ENCODE assay signal across 8 cellular contexts in the genomic region with DNA sequence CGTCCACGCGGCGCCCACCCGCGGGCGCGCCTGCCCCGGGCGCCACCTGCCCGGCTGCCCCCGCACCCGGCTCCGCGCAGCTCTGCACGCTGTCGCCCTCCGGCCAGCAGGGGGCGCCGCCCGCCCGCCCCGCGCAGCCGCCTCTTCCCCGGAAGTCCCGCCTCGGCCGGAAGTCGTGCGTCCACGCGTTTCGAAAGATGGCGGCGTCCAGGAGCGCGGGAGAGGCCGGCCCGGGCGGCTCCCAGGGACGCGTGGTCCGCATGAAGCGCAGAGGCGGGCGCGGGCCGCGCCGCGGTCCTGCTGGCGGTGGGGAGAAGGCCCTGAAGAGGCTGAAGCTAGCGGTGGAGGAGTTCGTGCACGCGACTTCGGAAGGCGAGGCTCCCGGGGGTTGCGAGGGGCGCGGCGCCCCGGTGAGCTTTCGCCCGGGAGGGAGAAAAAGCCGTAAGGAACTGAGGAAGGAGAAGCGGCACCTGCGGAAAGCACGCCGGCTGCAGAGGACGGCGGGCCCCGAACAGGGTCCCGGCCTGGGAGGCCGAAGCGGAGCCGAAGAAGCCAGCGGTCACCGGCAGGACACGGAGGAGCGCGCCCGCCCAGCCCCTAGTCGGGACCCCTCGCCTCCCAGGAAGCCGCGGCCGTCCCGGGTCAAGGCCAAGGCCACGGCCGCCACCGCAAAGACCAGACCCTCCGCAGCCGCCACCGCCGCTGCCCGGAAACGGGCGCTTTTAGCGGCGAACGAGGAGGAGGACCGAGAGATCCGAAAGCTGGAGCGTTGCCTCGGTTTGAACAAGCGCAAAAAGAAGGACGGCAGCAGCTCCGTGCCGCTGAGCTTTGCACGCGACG. TPM values are rescaled to one million over a fixed set of nuclear protein-coding genes. Genes with fewer than 3 reads are reported as not detected.
DNase-seq lines count a peak whose midpoint lies in the region; ATAC-seq lines count a peak whose summit lies in the region.

A gene with protein sequence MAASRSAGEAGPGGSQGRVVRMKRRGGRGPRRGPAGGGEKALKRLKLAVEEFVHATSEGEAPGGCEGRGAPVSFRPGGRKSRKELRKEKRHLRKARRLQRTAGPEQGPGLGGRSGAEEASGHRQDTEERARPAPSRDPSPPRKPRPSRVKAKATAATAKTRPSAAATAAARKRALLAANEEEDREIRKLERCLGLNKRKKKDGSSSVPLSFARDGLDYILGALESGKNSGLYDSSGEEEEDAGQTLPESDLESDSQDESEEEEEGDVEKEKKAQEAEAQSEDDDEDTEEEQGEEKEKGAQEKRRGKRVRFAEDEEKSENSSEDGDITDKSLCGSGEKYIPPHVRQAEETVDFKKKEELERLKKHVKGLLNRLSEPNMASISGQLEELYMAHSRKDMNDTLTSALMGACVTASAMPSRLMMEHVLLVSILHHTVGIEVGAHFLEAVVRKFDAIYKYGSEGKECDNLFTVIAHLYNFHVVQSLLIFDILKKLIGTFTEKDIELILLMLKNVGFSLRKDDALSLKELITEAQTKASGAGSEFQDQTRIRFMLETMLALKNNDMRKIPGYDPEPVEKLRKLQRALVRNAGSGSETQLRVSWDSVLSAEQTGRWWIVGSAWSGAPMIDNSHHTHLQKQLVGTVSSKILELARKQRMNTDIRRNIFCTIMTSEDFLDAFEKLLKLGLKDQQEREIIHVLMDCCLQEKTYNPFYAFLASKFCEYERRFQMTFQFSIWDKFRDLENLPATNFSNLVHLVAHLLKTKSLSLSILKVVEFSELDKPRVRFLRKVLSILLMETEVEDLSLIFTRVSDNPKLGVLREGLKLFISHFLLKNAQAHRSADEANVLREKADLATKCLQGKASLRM (plus strand): TSS at position 172 of the 840 bp plus-strand sequence. CDS start 26 bp downstream, at position 198.

- peaks cover 18 to 34% of the 10 kb centered on the region in 2 donors for H3K36me3 Mint-ChIP-seq in CD4-positive, alpha-beta memory T cell
- H3K36me3 Mint-ChIP-seq in activated CD4-positive, alpha-beta memory T cell treated with anti-CD3 and anti-CD28 coated beads for 36 hours, result peaks cover 34% of the 10 kb centered on the region

- peaks cover 25% of the 10 kb centered on the region for H3K36me3 ChIP-seq in CD4-positive, alpha-beta memory T cell (ENCODE audit: insufficient read depth, low read length)
- peaks cover 20% of the 10 kb centered on the region for H3K36me3 ChIP-seq in ectodermal cell (ENCODE audit: control insufficient read depth, insufficient read depth, low read length)

- H3K9me3 ChIP-seq in CD4-positive, alpha-beta memory T cell (ENCODE audit: control insufficient read depth in 1 of 2, low read length in 2 of 2), result no peaks in the 10 kb centered on the region
- no peaks in the 10 kb centered on the region for H3K9me3 ChIP-seq in ectodermal cell (ENCODE audit: control insufficient read depth, low read length)

- H3K4me3 Mint-ChIP-seq in CD4-positive, alpha-beta memory T cell, result peak within 1 kb of the TSS; percentile 94 to 97 (median 96)
- peak within 1 kb of the TSS; percentile 87 for H3K4me3 Mint-ChIP-seq in activated CD4-positive, alpha-beta memory T cell treated with anti-CD3 and anti-CD28 coated beads for 36 hours

- peaks cover 4 to 11% of the 10 kb centered on the region in 2 donors for H3K27me3 Mint-ChIP-seq in CD4-positive, alpha-beta memory T cell
- peaks cover 9% of the 10 kb centered on the region for H3K27me3 Mint-ChIP-seq in activated CD4-positive, alpha-beta memory T cell treated with anti-CD3 and anti-CD28 coated beads for 36 hours

- peaks cover 17 to 28% (median 25%) of the 10 kb centered on the region in 4 donors for H3K4me1 Mint-ChIP-seq in CD4-positive, alpha-beta memory T cell
- H3K4me1 Mint-ChIP-seq in activated CD4-positive, alpha-beta memory T cell treated with anti-CD3 and anti-CD28 coated beads for 36 hours (ENCODE audit: low read depth), result peaks cover 27% of the 10 kb centered on the region

- peak; percentile 85 to 91 (median 89) for DNase-seq in CD4-positive, alpha-beta memory T cell
- DNase-seq in NCI-H748 treated with DMSO at 0.1 percent for 48 hours (lab: John Stamatoyannopoulos, UW) (peak; percentile 46), medulla oblongata (ENCODE audit: extremely low spot score) (peak; percentile 88)
- peak; percentile 93 for DNase-seq in activated CD4-positive, alpha-beta memory T cell treated with anti-CD3 and anti-CD28 coated beads for 36 hours
- DNase-seq in stimulated activated CD4-positive, alpha-beta T cell treated with anti-CD3 and anti-CD28 coated beads, TNF-alpha, amount 100 ng/mL, for 48 hours (ENCODE audit: low read depth in 3 of 3), result peak; percentile 83 to 87 (median 84)

- no peaks in the 10 kb centered on the region for H3K9me3 Mint-ChIP-seq in CD4-positive, alpha-beta memory T cell
- no peaks in the 10 kb centered on the region for H3K9me3 Mint-ChIP-seq in activated CD4-positive, alpha-beta memory T cell treated with anti-CD3 and anti-CD28 coated beads for 36 hours

- H3K4me3 ChIP-seq in CD4-positive, alpha-beta memory T cell (ENCODE audit: low read length in 2 of 2), result peak within 1 kb of the TSS; percentile 85 to 94
- peak within 1 kb of the TSS; percentile 96 for H3K4me3 ChIP-seq in ectodermal cell (ENCODE audit: insufficient read depth, low read depth, low read length)

- H3K27ac Mint-ChIP-seq in CD4-positive, alpha-beta memory T cell, result peak within 1 kb of the TSS; percentile 82 to 97 (median 88)
- peak within 1 kb of the TSS; percentile 10 for H3K27ac Mint-ChIP-seq in activated CD4-positive, alpha-beta memory T cell treated with anti-CD3 and anti-CD28 coated beads for 36 hours

- intact Hi-C loops in CD4-positive, alpha-beta memory T cell (cut with micrococcal nuclease), result loop anchor here (1.0 to 2.0 kb wide), 3 partner anchors 27 to 301 kb away; partner anchors contain the start of gene LMBR1
- intact Hi-C loops in activated CD4-positive, alpha-beta memory T cell treated with anti-CD3 and anti-CD28 coated beads for 36 hours (cut with micrococcal nuclease), result loop anchor here (1.0 to 10.0 kb wide), 7 partner anchors 27 to 325 kb away; partner anchors contain the start of genes LMBR1 and UBE3C

- H3K27me3 ChIP-seq in CD4-positive, alpha-beta memory T cell (ENCODE audit: insufficient read depth, low read length), result no peaks in the 10 kb centered on the region
- H3K27me3 ChIP-seq in ectodermal cell (ENCODE audit: control insufficient read depth, insufficient read depth, low read length, poor library complexity, severe bottlenecking), result no peaks in the 10 kb centered on the region

- peak within 1 kb of the TSS; percentile 62 for H3K27ac ChIP-seq in CD4-positive, alpha-beta memory T cell (ENCODE audit: low read depth, low read length)
- H3K27ac ChIP-seq in ectodermal cell (ENCODE audit: insufficient read depth, low read depth, low read length, poor library complexity, severe bottlenecking), result peak within 1 kb of the TSS; percentile 23

- peaks cover 32% of the 10 kb centered on the region for H3K4me1 ChIP-seq in CD4-positive, alpha-beta memory T cell (ENCODE audit: insufficient read depth, low read length)
- peaks cover 7% of the 10 kb centered on the region for H3K4me1 ChIP-seq in ectodermal cell (ENCODE audit: control insufficient read depth, insufficient read depth, low read length)

- ATAC-seq in GM19328 (IDR thresholded peaks at IDR 0.05; ENCODE audit: unreplicated experiment) (peak; percentile 88), HG03460 (IDR thresholded peaks at IDR 0.05; ENCODE audit: unreplicated experiment) (peak; percentile 92)

- CTCF ChIA-PET in CD4-positive, alpha-beta memory T cell (lab: Charles Lee; ENCODE audit: partially characterized antibody), result interaction anchor here (0.9 to 1.7 kb wide), 7 partner anchors 8 to 301 kb away, joined by 3 to 7 read pairs (median 4); partner anchors contain the start of gene LMBR1
- CTCF ChIA-PET in activated CD4-positive, alpha-beta memory T cell treated with anti-CD3 and anti-CD28 coated beads for 36 hours (lab: Charles Lee), result interaction anchor here (0.6 to 3.3 kb wide), 22 partner anchors 9 to 1605 kb away, joined by 3 to 17 read pairs (median 4); partner anchors contain the start of genes LMBR1 and UBE3C

- POLR2A ChIA-PET in CD4-positive, alpha-beta memory T cell (lab: Charles Lee; ENCODE audit: partially characterized antibody), result interaction anchor here (2.1 to 3.3 kb wide), 2 partner anchors 27 to 56 kb away, joined by 10 to 18 read pairs; partner anchors contain the start of gene LMBR1
- POLR2A ChIA-PET in activated CD4-positive, alpha-beta memory T cell treated with anti-CD3 and anti-CD28 coated beads for 36 hours (lab: Charles Lee), result interaction anchor here (0.9 to 2.2 kb wide), 6 partner anchors 19 to 173 kb away, joined by 3 to 21 read pairs (median 4); partner anchors contain the start of gene LMBR1

- WGBS in ectodermal cell, 2 experiments, result 0 to 1% methylated on average over 115 of the region's 115 CpGs

RNA-seq across cellular contexts. Expression of the gene that starts here (rescaled TPM):
- 10 to 100 TPM; 31.4 to 32.5 TPM for total RNA-seq in CD4-positive, alpha-beta memory T cell
- polyA plus RNA-seq in CD4-positive, alpha-beta memory T cell, result 1 to 10 TPM in 1 of 2 donors, under 1 TPM in 1; 0.82 to 9.8 TPM
- total RNA-seq in activated CD4-positive, alpha-beta memory T cell treated with anti-CD3 and anti-CD28 coated beads for 36 hours, result 10 to 100 TPM; 29.2 to 31.3 TPM
- 21.4 TPM for polyA plus RNA-seq in ectodermal cell (2013, experiment 1 of 4)
- 23.1 TPM for polyA plus RNA-seq in ectodermal cell (2013, experiment 2 of 4)
- polyA plus RNA-seq in ectodermal cell (2013, experiment 3 of 4), result 14.2 TPM
- 15.9 TPM for polyA plus RNA-seq in ectodermal cell (2013, experiment 4 of 4)

Comparison
In these comparisons a context has a peak if more than half of its experiments do, and no peak if none do; other contexts are left out.
1. Peak in every context shown above with its lines: DNase-seq, ATAC-seq, H3K4me3 ChIP-seq and H3K27ac ChIP-seq.